ENCODE assay signal across 1 cellular context in the genomic region with DNA sequence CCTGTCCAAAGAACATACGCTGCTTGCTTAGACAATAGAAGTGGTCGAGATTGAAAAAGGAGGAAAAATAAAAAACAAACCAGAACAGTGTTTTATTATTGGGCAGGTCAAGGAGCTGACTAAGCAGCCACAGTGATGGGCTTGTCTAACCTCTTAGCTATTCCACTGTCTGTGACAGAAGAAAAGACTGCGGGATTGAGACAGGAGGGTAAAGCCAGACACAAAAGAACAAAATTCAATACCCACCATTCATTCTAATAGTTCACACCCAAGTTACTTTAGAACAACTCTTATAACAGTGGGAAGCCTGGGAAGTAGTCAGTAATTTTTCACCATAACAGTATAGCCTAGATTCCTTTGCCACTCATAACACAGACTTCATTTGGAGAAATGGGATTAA.
TF ChIP-seq lines count a peak whose summit lies in the region.

No MANE protein-coding gene starts in this region.

TF ChIP-seq in SK-N-SH, 30 proteins besides CTCF, POLR2A, EP300 and RAD21 (continued from another document):
- TF ChIP-seq, protein P1, sequence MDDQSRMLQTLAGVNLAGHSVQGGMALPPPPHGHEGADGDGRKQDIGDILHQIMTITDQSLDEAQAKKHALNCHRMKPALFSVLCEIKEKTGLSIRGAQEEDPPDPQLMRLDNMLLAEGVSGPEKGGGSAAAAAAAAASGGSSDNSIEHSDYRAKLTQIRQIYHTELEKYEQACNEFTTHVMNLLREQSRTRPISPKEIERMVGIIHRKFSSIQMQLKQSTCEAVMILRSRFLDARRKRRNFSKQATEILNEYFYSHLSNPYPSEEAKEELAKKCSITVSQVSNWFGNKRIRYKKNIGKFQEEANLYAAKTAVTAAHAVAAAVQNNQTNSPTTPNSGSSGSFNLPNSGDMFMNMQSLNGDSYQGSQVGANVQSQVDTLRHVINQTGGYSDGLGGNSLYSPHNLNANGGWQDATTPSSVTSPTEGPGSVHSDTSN (IDR thresholded peaks at IDR 0.05), result no peak
- TF ChIP-seq MXI1 (IDR thresholded peaks at IDR 0.05; ENCODE audit: low read depth, low read length) (no peak), SIN3A (IDR thresholded peaks at IDR 0.05; ENCODE audit: borderline replicate concordance, low read depth, low read length) (no peak), RFX5 (IDR thresholded peaks at IDR 0.05; ENCODE audit: low read length) (no peak), ELF1 (IDR thresholded peaks at IDR 0.05) (no peak), NRF1 (IDR thresholded peaks at IDR 0.05; ENCODE audit: low read depth, low read length) (no peak), YY1 (IDR thresholded peaks at IDR 0.05; ENCODE audit: low read depth) (no peak), NFIC (IDR thresholded peaks at IDR 0.05; ENCODE audit: borderline replicate concordance) (no peak)
